In the genomic region with DNA sequence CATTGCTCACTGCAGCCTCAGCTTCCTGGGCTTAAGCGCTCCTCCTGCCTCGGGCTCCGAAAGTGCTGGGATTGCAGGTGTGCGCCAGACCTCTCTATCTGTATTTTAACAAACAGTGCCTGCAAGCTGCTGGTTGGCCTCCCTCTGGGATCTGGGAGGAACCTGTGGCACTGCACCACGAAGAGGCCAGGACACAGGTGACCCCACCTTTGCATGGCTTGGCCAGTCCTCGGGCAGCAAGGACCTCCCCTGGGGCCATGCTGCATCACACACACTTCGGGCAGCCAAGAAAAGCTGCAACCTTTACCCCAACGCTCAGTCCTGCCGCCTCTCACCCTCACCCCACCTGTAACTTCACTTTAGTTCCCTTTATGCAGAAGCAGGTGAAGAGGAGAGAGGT, we compare ENCODE assay signal across 14 cellular contexts.
A peak's percentile ranks its signal among the peaks of the same experiment; 100 is the strongest.
DNase-seq lines count a peak whose midpoint lies in the region; ATAC-seq and TF ChIP-seq lines count a peak whose summit lies in the region.
"Had no signal": no experiment of that assay in that cellular context is flagged by ENCODE, and none has a peak within 500 bp of the region (broad histone marks: within the 10 kb centered on the region; RNA-seq: fewer than 3 reads in every experiment).

No MANE protein-coding gene starts in this region.

- peak; percentile 36 for DNase-seq in right atrium auricular region (ENCODE audit: low spot score)
- DNase-seq in Right ventricle myocardium inferior (ENCODE audit: missing footprints) = no peak
- peak; percentile 19 for DNase-seq in left lobe of liver (ENCODE audit: low spot score)
- peak; percentile 56 for DNase-seq in sigmoid colon
- no peak for DNase-seq in AG20443 (ENCODE audit: low spot score)
- DNase-seq in activated gamma-delta T cell treated with Interleukin-2 at 50 U/mL for 16 hours = no peak
- no peak for DNase-seq in C1 segment of cervical spinal cord (lab: John Stamatoyannopoulos, UW)
- DNase-seq: ACHN; CD4-positive, alpha-beta memory T cell; DMS79; GM23248 had no signal

- no peak for TF ChIP-seq POLR2A in sigmoid colon (IDR thresholded peaks at IDR 0.05)

- intact Hi-C loops in Right ventricle myocardium inferior (cut with DNase I) = no loop called here
- intact Hi-C loops in sigmoid colon (cut with DNase I) = loop anchor here (2.0 kb wide), 1 partner anchor 21 kb away; no protein-coding TSS in a partner anchor

- H3K9me3 ChIP-seq in right atrium auricular region = no peaks in the 10 kb centered on the region
- H3K9me3 ChIP-seq in sigmoid colon = no peaks in the 10 kb centered on the region

- no peak for ATAC-seq in Right ventricle myocardium inferior
- no peak for ATAC-seq in left lobe of liver
- ATAC-seq: GM12878, HCT116 had no signal

- H3K4me3 ChIP-seq in right atrium auricular region = no peak overlapping the region
- no peak overlapping the region for H3K4me3 ChIP-seq in sigmoid colon
- H3K4me3 ChIP-seq: GM12878, GM23248 had no signal

- H3K36me3 ChIP-seq in right atrium auricular region (peaks cover 45% of the 10 kb centered on the region), sigmoid colon (peaks cover 20 to 67% (median 42%) of the 10 kb centered on the region in 4 donors)

- no peaks in the 10 kb centered on the region for H3K27me3 ChIP-seq in right atrium auricular region
- H3K27me3 ChIP-seq in sigmoid colon = no peaks in the 10 kb centered on the region

- 89 to 93% methylated on average over 9 of the region's 9 CpGs for WGBS in sigmoid colon, 2 donors

- TF ChIP-seq EP300 in sigmoid colon (IDR thresholded peaks at IDR 0.05) = no peak

- TF ChIP-seq CTCF in right atrium auricular region (IDR thresholded peaks at IDR 0.05) (no peak), sigmoid colon (IDR thresholded peaks at IDR 0.05) (no peak)

- H3K4me1 ChIP-seq in right atrium auricular region (no peaks in the 10 kb centered on the region), sigmoid colon (peaks cover 0 to 45% (median 27%) of the 10 kb centered on the region in 4 donors)

- H3K27ac ChIP-seq in right atrium auricular region = no peak overlapping the region
- H3K27ac ChIP-seq in sigmoid colon = peak overlapping the region in 3 of 4 donors; percentile 80 to 95 (median 87)
- H3K27ac ChIP-seq: C4-2B had no signal

Comparison
In these comparisons a context has a peak if more than half of its experiments do, and no peak if none do; other contexts are left out.
1. DNase-seq: peak in right atrium auricular region (single experiment), left lobe of liver (single experiment) and sigmoid colon (single experiment); none in Right ventricle myocardium inferior (single experiment), AG20443 (single experiment), activated gamma-delta T cell treated with Interleukin-2 at 50 U/mL for 16 hours (single experiment) and C1 segment of cervical spinal cord (0 of 14).
2. H3K27ac ChIP-seq: peak in sigmoid colon (3 of 4); none in right atrium auricular region (0 of 2).